ENCODE assay signal across 11 cellular contexts in genomic region chr1:1963570-1963969, GRCh38. TPM values are rescaled to one million over a fixed set of nuclear protein-coding genes. Genes with fewer than 3 reads are reported as not detected.
"Had no signal": no experiment of that assay in that cellular context is flagged by ENCODE, and none has a peak within 500 bp of the region (broad histone marks: within the 10 kb centered on the region; RNA-seq: fewer than 3 reads in every experiment).

No MANE protein-coding gene starts in this region.

- H3K4me3 ChIP-seq: GM23338, K562 had no signal

- H3K9me3 Mint-ChIP-seq: H9, HFFc6 had no signal

- ATAC-seq: GM23338, K562 had no signal

- H3K27ac ChIP-seq: HL-60 had no signal

- H3K27ac Mint-ChIP-seq: GM23338, H9, HFFc6 had no signal

- DNase-seq: H9, HCEC 1CT, HFFc6, IMR-90, KG1 had no signal

- H3K4me2 ChIP-seq: GM23338 had no signal

- FAIRE-seq: H1, H54 had no signal

- H3K4me3 Mint-ChIP-seq: GM23338, H9, HFFc6 had no signal

- H2AFZ ChIP-seq: GM23338 had no signal

RNA-seq across cellular contexts. Expression of gene CFAP74, which starts 40.0 kb away (rescaled TPM):
- total RNA-seq: GM23338, HFFc6, HT1080, IMR-90 had no signal
- polyA plus RNA-seq: IMR-90 had no signal

RNA-seq across cellular contexts. Expression of gene CALML6, which starts 48.5 kb away (rescaled TPM):
- total RNA-seq: HT1080, IMR-90, K562 had no signal
- polyA plus RNA-seq: GM23338 had no signal

RNA-seq across cellular contexts. Expression of gene GABRD, which starts 55.6 kb away (rescaled TPM):
- total RNA-seq: HFFc6, HT1080, IMR-90 had no signal
- polyA plus RNA-seq: IMR-90, K562 had no signal
